Comparison of ENCODE assay signal across 32 cellular contexts in the genomic region with DNA sequence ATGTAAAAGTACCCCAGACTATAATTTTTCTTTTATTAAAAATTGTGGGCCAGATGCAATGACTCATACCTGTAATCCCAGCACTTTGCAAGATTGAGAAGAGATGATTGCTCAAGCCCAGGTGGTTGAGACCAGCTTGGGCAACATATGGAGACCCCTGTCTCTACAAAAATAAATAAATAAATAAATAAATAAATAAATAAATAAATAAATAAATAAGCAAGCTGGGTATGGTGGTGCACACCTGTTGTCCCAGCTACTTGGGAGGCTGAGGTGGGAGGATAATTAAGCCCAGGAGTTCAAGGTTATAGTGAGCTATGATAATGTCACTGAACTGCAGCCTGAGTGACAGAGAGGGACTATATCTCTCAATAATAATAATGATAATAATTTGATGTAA.
"Had no signal": no experiment of that assay in that cellular context is flagged by ENCODE, and none has a peak within 500 bp of the region (broad histone marks: within the 10 kb centered on the region; RNA-seq: fewer than 3 reads in every experiment).

No MANE protein-coding gene starts in this region.

- H3K27ac ChIP-seq: adrenal gland, ascending aorta, body of pancreas, brain microvascular endothelial cell, breast epithelium, cardiac muscle cell had no signal

- H3K4me1 ChIP-seq: adrenal gland, ascending aorta, breast epithelium had no signal

- DNase-seq: activated effector memory CD4-positive, alpha-beta T cell treated with anti-CD3 and anti-CD28 coated beads, Interleukin-2, amount 50 U/mL, for 16 hours; activated effector memory CD4-positive, alpha-beta T cell treated with Interleukin-2 at 50 U/mL for 16 hours; activated gamma-delta T cell; activated gamma-delta T cell treated with Interleukin-2 at 50 U/mL for 16 hours; activated naive CD4-positive, alpha-beta T cell; activated naive CD4-positive, alpha-beta T cell treated with anti-CD3 and anti-CD28 coated beads for 36 hours; activated naive CD4-positive, alpha-beta T cell treated with anti-CD3 and anti-CD28 coated beads, Interleukin-2, amount 10 ng/mL, durations not matched to agents 7 days and 5 days; activated naive CD4-positive, alpha-beta T cell treated with anti-CD3 and anti-CD28 coated beads, Interleukin-2, amount 50 U/mL, for 16 hours; activated naive CD4-positive, alpha-beta T cell treated with Interleukin-2 at 50 U/mL for 16 hours; activated naive CD8-positive, alpha-beta T cell treated with anti-CD3 and anti-CD28 coated beads for 36 hours; activated naive CD8-positive, alpha-beta T cell treated with anti-CD3 and anti-CD28 coated beads, Interleukin-2, amount 10 ng/mL, durations not matched to agents 7 days and 5 days; activated naive CD8-positive, alpha-beta T cell treated with anti-CD3 and anti-CD28 coated beads, Interleukin-2, amount 50 U/mL, for 24 hours; activated T-cell treated with anti-CD3 and anti-CD28 coated beads, Interleukin-2, amount 50 U/mL, for 4 hours; activated T-cell treated with anti-CD3 and anti-CD28 coated beads, Interleukin-2, amount 50 U/mL, for 48 hours; activated T-cell treated with anti-CD3 and anti-CD28 coated beads, Interleukin-2, amount 50 U/mL, for 72 hours; adrenal gland; amniotic stem cell; amygdala; anterior cingulate cortex; aorta; body of pancreas; brain microvascular endothelial cell; caudate nucleus; central memory CD4-positive, alpha-beta T cell; cerebellar nuclear complex had no signal

- H3K36me3 ChIP-seq: adrenal gland, ascending aorta, brain microvascular endothelial cell, breast epithelium, cardiac muscle cell had no signal

- FAIRE-seq: astrocyte, bronchial epithelial cell had no signal

- H3K9me3 ChIP-seq: adrenal gland, ascending aorta, body of pancreas, breast epithelium had no signal

- H3K4me3 ChIP-seq: adrenal gland, ascending aorta, body of pancreas, breast epithelium, cardiac muscle cell had no signal

- ATAC-seq: activated naive CD4-positive, alpha-beta T cell treated with anti-CD3 and anti-CD28 coated beads, Interleukin-2, amount 50 U/mL, for 72 hours; activated naive CD8-positive, alpha-beta T cell treated with anti-CD3 and anti-CD28 coated beads, Interleukin-2, amount 50 U/mL, for 24 hours; activated T-cell treated with anti-CD3 and anti-CD28 coated beads, Interleukin-2, amount 50 U/mL, for 4 hours; activated T-cell treated with anti-CD3 and anti-CD28 coated beads, Interleukin-2, amount 50 U/mL, for 72 hours; activated T-helper 17 cell treated with anti-CD3 and anti-CD28 coated beads, Interleukin-2, amount 50 U/mL, for 72 hours; body of pancreas had no signal
